Comparison of ENCODE assay signal across 1 cellular context in genomic region chr2:42211291-42211690, GRCh38.
TF ChIP-seq lines count a peak whose summit lies in the region.

No MANE protein-coding gene starts in this region.

TF ChIP-seq in WTC11, 78 proteins besides CTCF, POLR2A, EP300 and RAD21 (continued from another document):
- no peak for TF ChIP-seq ERG (CRISPR knock-in tag; IDR thresholded peaks at IDR 0.05)
